Comparison of ENCODE assay signal across 1 cellular context in the genomic region with DNA sequence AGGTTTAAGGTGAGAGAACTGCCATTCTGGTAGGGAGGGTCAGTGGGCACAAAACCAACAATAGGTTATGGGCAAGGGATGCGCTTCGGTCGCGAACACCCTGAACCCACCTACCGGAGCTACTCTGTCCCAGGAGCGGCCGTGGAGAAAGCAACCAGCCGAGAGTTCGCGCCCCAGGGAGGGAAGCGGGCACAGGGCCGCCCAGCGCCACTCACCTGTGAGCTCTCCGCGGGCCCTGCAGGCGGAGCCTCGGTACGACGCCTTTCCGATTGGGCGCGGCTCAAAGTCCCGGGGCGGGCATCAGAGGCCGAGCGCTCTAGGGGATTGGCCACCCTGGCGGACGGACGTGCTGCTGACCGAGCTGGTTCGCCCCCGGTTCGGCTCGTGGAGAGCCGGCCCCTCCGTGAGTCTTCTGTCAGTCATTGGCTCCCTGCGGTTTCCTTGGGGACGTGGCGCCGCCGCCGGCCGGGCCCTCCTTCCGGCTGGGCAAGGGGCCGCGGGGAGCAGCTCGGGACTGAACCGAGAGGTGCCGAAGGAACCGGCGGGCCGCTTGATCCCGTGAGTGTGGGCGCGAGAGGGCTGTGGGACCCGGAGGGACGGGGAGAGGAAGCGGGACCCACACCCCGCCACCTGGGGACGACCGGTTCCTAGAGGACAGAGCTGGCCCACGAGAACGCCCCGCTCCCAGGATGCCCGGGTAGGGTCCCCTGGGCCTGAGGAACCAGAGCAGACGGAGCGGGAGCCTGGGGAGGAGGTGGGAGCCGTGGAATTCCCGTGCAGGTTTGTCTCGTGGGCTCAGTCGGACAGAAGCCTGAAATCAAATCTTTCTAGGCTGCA.
TF ChIP-seq lines count a peak whose summit lies in the region.

A gene with protein sequence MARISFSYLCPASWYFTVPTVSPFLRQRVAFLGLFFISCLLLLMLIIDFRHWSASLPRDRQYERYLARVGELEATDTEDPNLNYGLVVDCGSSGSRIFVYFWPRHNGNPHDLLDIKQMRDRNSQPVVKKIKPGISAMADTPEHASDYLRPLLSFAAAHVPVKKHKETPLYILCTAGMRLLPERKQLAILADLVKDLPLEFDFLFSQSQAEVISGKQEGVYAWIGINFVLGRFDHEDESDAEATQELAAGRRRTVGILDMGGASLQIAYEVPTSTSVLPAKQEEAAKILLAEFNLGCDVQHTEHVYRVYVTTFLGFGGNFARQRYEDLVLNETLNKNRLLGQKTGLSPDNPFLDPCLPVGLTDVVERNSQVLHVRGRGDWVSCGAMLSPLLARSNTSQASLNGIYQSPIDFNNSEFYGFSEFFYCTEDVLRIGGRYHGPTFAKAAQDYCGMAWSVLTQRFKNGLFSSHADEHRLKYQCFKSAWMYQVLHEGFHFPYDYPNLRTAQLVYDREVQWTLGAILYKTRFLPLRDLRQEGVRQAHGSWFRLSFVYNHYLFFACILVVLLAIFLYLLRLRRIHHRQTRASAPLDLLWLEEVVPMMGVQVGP (plus strand): TSS at position 479 of the 837 bp plus-strand sequence. CDS start 448 bp downstream, outside the sequence.

TF ChIP-seq in SK-N-SH treated with all-trans-retinoic acid at 6 μM for 48 hours, 23 proteins besides CTCF, POLR2A, EP300 and RAD21 (continued from another document):
- TF ChIP-seq, protein P1, sequence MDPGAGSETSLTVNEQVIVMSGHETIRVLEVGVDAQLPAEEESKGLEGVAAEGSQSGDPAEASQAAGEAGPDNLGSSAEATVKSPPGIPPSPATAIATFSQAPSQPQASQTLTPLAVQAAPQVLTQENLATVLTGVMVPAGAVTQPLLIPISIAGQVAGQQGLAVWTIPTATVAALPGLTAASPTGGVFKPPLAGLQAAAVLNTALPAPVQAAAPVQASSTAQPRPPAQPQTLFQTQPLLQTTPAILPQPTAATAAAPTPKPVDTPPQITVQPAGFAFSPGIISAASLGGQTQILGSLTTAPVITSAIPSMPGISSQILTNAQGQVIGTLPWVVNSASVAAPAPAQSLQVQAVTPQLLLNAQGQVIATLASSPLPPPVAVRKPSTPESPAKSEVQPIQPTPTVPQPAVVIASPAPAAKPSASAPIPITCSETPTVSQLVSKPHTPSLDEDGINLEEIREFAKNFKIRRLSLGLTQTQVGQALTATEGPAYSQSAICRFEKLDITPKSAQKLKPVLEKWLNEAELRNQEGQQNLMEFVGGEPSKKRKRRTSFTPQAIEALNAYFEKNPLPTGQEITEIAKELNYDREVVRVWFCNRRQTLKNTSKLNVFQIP (CRISPR knock-in tag; IDR thresholded peaks at IDR 0.05; ENCODE audit: borderline replicate concordance, low read depth): no peak
- no peak for TF ChIP-seq TOX (CRISPR knock-in tag; IDR thresholded peaks at IDR 0.05; ENCODE audit: borderline replicate concordance)
- TF ChIP-seq OSR1 (CRISPR knock-in tag; IDR thresholded peaks at IDR 0.05): no peak
- TF ChIP-seq ESRRG (CRISPR knock-in tag; IDR thresholded peaks at IDR 0.05): no peak
- TF ChIP-seq ZFP30 (CRISPR knock-in tag; IDR thresholded peaks at IDR 0.05): no peak
- TF ChIP-seq RARB (CRISPR knock-in tag; IDR thresholded peaks at IDR 0.05): no peak
- TF ChIP-seq ZNF565 (CRISPR knock-in tag; conservative IDR thresholded peaks at IDR 0.05; ENCODE audit: low read depth): no peak
- TF ChIP-seq TCF4 (CRISPR knock-in tag; IDR thresholded peaks at IDR 0.05; ENCODE audit: borderline replicate concordance): no peak
- no peak for TF ChIP-seq PPARA (CRISPR knock-in tag; IDR thresholded peaks at IDR 0.05; ENCODE audit: borderline replicate concordance)
- TF ChIP-seq ARNTL (CRISPR knock-in tag; IDR thresholded peaks at IDR 0.05; ENCODE audit: borderline replicate concordance, low read depth): no peak
- no peak for TF ChIP-seq CSDC2 (CRISPR knock-in tag; IDR thresholded peaks at IDR 0.05)
